Comparison of ENCODE assay signal across 23 cellular contexts in genomic region chr17:37576281-37576680, GRCh38.
"Had no signal": no experiment of that assay in that cellular context is flagged by ENCODE, and none has a peak within 500 bp of the region (broad histone marks: within the 10 kb centered on the region; RNA-seq: fewer than 3 reads in every experiment).

No MANE protein-coding gene starts in this region.

- H3K4me3 ChIP-seq: body of pancreas, heart left ventricle, mucosa of descending colon, right lobe of liver, tibial artery had no signal

- ATAC-seq: activated T-cell treated with anti-CD3 and anti-CD28 coated beads, Interleukin-2, amount 50 U/mL, for 4 hours; body of pancreas; esophagus mucosa; heart left ventricle; left colon; mucosa of descending colon; right lobe of liver; stimulated activated effector memory CD8-positive, alpha-beta T cell treated with anti-CD3 and anti-CD28 coated beads, Interleukin-12 subunit alpha, Interleukin-12 subunit beta, amount 100 ng/mL, for 72 hours; stimulated activated naive CD8-positive, alpha-beta T cell treated with anti-CD3 and anti-CD28 coated beads, Interleukin-15, amount 100 ng/mL, for 72 hours; WTC11 had no signal

- H3K4me1 Mint-ChIP-seq: nephron progenitor cell; stimulated activated effector memory CD8-positive, alpha-beta T cell treated with anti-CD3 and anti-CD28 coated beads, Interleukin-12 subunit alpha, Interleukin-12 subunit beta, amount 100 ng/mL, for 72 hours; stimulated activated naive CD8-positive, alpha-beta T cell treated with anti-CD3 and anti-CD28 coated beads, Interleukin-15, amount 100 ng/mL, for 72 hours; WTC11 had no signal

- H3K27ac ChIP-seq: body of pancreas, heart left ventricle, right lobe of liver, tibial artery had no signal

- DNase-seq: activated naive CD4-positive, alpha-beta T cell; activated naive CD8-positive, alpha-beta T cell treated with anti-CD3 and anti-CD28 coated beads, Interleukin-2, amount 10 ng/mL, durations not matched to agents 7 days and 5 days; activated T-cell treated with anti-CD3 and anti-CD28 coated beads, Interleukin-2, amount 50 U/mL, for 4 hours; anterior cingulate cortex; body of pancreas; central memory CD4-positive, alpha-beta T cell; effector memory CD4-positive, alpha-beta T cell; heart left ventricle; left colon; mesendoderm; mucosa of descending colon; nephron progenitor cell; occipital lobe; right lobe of liver; small intestine; stimulated activated CD4-positive, alpha-beta T cell treated with anti-CD3 and anti-CD28 coated beads, Interleukin-2, amount 100 ng/mL, for 24 hours; stimulated activated naive CD8-positive, alpha-beta T cell treated with anti-CD3 and anti-CD28 coated beads, Interleukin-15, amount 100 ng/mL, for 72 hours; T-helper 9 cell; tibial artery had no signal

- H3K27ac Mint-ChIP-seq: activated naive CD8-positive, alpha-beta T cell treated with anti-CD3 and anti-CD28 coated beads, Interleukin-2, amount 10 ng/mL, durations not matched to agents 7 days and 5 days; activated T-helper 2 cell treated with anti-CD3 and anti-CD28 coated beads, Interferon-gamma antibody, Interleukin-2, Interleukin-4, amounts not matched to agents 10 μg/mL and 5 μg/mL and 100 μg/mL, durations not matched to agents 14 hours and 24 hours and 36 hours; nephron progenitor cell; stimulated activated effector memory CD8-positive, alpha-beta T cell treated with anti-CD3 and anti-CD28 coated beads, Interleukin-12 subunit alpha, Interleukin-12 subunit beta, amount 100 ng/mL, for 72 hours; stimulated activated naive CD8-positive, alpha-beta T cell treated with anti-CD3 and anti-CD28 coated beads, Interleukin-15, amount 100 ng/mL, for 72 hours; WTC11 had no signal

- H3K9me3 ChIP-seq: body of pancreas, mucosa of descending colon, right lobe of liver, tibial artery had no signal

- H3K27me3 Mint-ChIP-seq: activated naive CD8-positive, alpha-beta T cell treated with anti-CD3 and anti-CD28 coated beads, Interleukin-2, amount 10 ng/mL, durations not matched to agents 7 days and 5 days; stimulated activated naive CD8-positive, alpha-beta T cell treated with anti-CD3 and anti-CD28 coated beads, Interleukin-15, amount 100 ng/mL, for 72 hours had no signal

- H3K4me3 Mint-ChIP-seq: activated naive CD8-positive, alpha-beta T cell treated with anti-CD3 and anti-CD28 coated beads, Interleukin-2, amount 10 ng/mL, durations not matched to agents 7 days and 5 days; activated T-cell treated with anti-CD3 and anti-CD28 coated beads, Interleukin-2, amount 50 U/mL, for 4 hours; nephron progenitor cell; stimulated activated effector memory CD8-positive, alpha-beta T cell treated with anti-CD3 and anti-CD28 coated beads, Interleukin-12 subunit alpha, Interleukin-12 subunit beta, amount 100 ng/mL, for 72 hours; stimulated activated naive CD8-positive, alpha-beta T cell treated with anti-CD3 and anti-CD28 coated beads, Interleukin-15, amount 100 ng/mL, for 72 hours; WTC11 had no signal

- H3K9me3 Mint-ChIP-seq: activated T-helper 2 cell treated with anti-CD3 and anti-CD28 coated beads, Interferon-gamma antibody, Interleukin-2, Interleukin-4, amounts not matched to agents 10 μg/mL and 5 μg/mL and 100 μg/mL, durations not matched to agents 14 hours and 24 hours and 36 hours; stimulated activated effector memory CD8-positive, alpha-beta T cell treated with anti-CD3 and anti-CD28 coated beads, Interleukin-12 subunit alpha, Interleukin-12 subunit beta, amount 100 ng/mL, for 72 hours; stimulated activated naive CD8-positive, alpha-beta T cell treated with anti-CD3 and anti-CD28 coated beads, Interleukin-15, amount 100 ng/mL, for 72 hours had no signal

- H3K4me1 ChIP-seq: body of pancreas, heart left ventricle, right lobe of liver, tibial artery had no signal

- H3K27me3 ChIP-seq: body of pancreas, heart left ventricle, right lobe of liver, tibial artery had no signal
